Comparison of ENCODE assay signal across 8 cellular contexts in genomic region chr1:110765640-110766335, GRCh38.
DNase-seq lines count a peak whose midpoint lies in the region; ATAC-seq lines count a peak whose summit lies in the region.

No MANE protein-coding gene starts in this region.

- H3K9me3 Mint-ChIP-seq in activated T-helper 17 cell treated with anti-CD3 and anti-CD28 coated beads, Interleukin-2, amount 50 U/mL, for 72 hours, result no peaks in the 10 kb centered on the region

- no peaks in the 10 kb centered on the region for H3K36me3 Mint-ChIP-seq in activated T-helper 17 cell treated with anti-CD3 and anti-CD28 coated beads, Interleukin-2, amount 50 U/mL, for 72 hours (ENCODE audit: low read depth)

- H3K4me3 Mint-ChIP-seq in activated T-helper 17 cell treated with anti-CD3 and anti-CD28 coated beads, Interleukin-2, amount 50 U/mL, for 72 hours, result no peak overlapping the region

- H3K9me3 ChIP-seq in NT2/D1 (ENCODE audit: insufficient read depth, low read length), result peaks cover under 1% of the 10 kb centered on the region; the same call in 1 of the 2 replicates

- DNase-seq in D341Med (ENCODE audit: low spot score) (peak; percentile 52), HPDE6-E6E7 (ENCODE audit: extremely low spot score) (peak; percentile 23), NT2/D1 (ENCODE audit: low read depth, low spot score) (peak; percentile 47), germinal center (ENCODE audit: low spot score) (peak; percentile 70), putamen (ENCODE audit: low spot score) (peak; percentile 52), NCI-H1436 treated with DMSO at 0.1 percent for 48 hours (lab: John Stamatoyannopoulos, UW) (no peak)

- H3K36me3 ChIP-seq in NT2/D1 (ENCODE audit: insufficient read depth, insufficient read length, low read length), result no peaks in the 10 kb centered on the region

- H3K27me3 ChIP-seq in NT2/D1 (ENCODE audit: insufficient read depth, insufficient read length), result no peaks in the 10 kb centered on the region

- peak; percentile 67 for ATAC-seq in activated T-helper 17 cell treated with anti-CD3 and anti-CD28 coated beads, Interleukin-2, amount 50 U/mL, for 72 hours (replicated peaks)
- no peak for ATAC-seq in HG03354 (IDR thresholded peaks at IDR 0.05; ENCODE audit: poor library complexity, severe bottlenecking, unreplicated experiment)

- peak overlapping the region; percentile 24 for H3K27ac Mint-ChIP-seq in activated T-helper 17 cell treated with anti-CD3 and anti-CD28 coated beads, Interleukin-2, amount 50 U/mL, for 72 hours

- H3K27me3 Mint-ChIP-seq in activated T-helper 17 cell treated with anti-CD3 and anti-CD28 coated beads, Interleukin-2, amount 50 U/mL, for 72 hours, result peaks cover 15% of the 10 kb centered on the region

- H3K4me1 ChIP-seq in NT2/D1 (ENCODE audit: insufficient read depth, insufficient read length), result no peaks in the 10 kb centered on the region

- H3K4me1 Mint-ChIP-seq in activated T-helper 17 cell treated with anti-CD3 and anti-CD28 coated beads, Interleukin-2, amount 50 U/mL, for 72 hours, result peaks cover 5% of the 10 kb centered on the region

- no peak overlapping the region for H3K4me3 ChIP-seq in NT2/D1 (ENCODE audit: insufficient read length, low read depth)

- no peak overlapping the region for H3K9ac ChIP-seq in NT2/D1 (ENCODE audit: insufficient read length, low read depth)
